ENCODE assay signal across 16 cellular contexts in genomic region chr5:90353254-90353653, GRCh38. TPM values are rescaled to one million over a fixed set of nuclear protein-coding genes. Genes with fewer than 3 reads are reported as not detected.
A peak's percentile ranks its signal among the peaks of the same experiment; 100 is the strongest.
DNase-seq lines count a peak whose midpoint lies in the region; ATAC-seq and TF ChIP-seq lines count a peak whose summit lies in the region.
"Had no signal": no experiment of that assay in that cellular context is flagged by ENCODE, and none has a peak within 500 bp of the region (broad histone marks: within the 10 kb centered on the region; RNA-seq: fewer than 3 reads in every experiment).

No MANE protein-coding gene starts in this region.

- H3K36me3 ChIP-seq in GM23338 (ENCODE audit: insufficient read depth) = no peaks in the 10 kb centered on the region
- H3K36me3 ChIP-seq: adrenal gland, BE2C, gastroesophageal sphincter, HAP-1, SJSA1 had no signal

- no peaks in the 10 kb centered on the region for H3F3A ChIP-seq in GM23338 (replicated peaks; ENCODE audit: low read depth)

- H3K4me3 Mint-ChIP-seq in GM23338 = no peak overlapping the region
- H3K4me3 Mint-ChIP-seq: activated CD4-positive, alpha-beta memory T cell treated with anti-CD3 and anti-CD28 coated beads for 36 hours; nephron had no signal

- no peaks in the 10 kb centered on the region for H3K36me3 Mint-ChIP-seq in GM23338 (ENCODE audit: low read depth)
- no peaks in the 10 kb centered on the region for H3K36me3 Mint-ChIP-seq in activated naive CD4-positive, alpha-beta T cell treated with anti-CD3 and anti-CD28 coated beads, Interleukin-2, amount 50 U/mL, for 72 hours
- H3K36me3 Mint-ChIP-seq: activated CD4-positive, alpha-beta memory T cell treated with anti-CD3 and anti-CD28 coated beads for 36 hours had no signal

- no peak overlapping the region for H3K4me3 ChIP-seq in GM23338
- H3K4me3 ChIP-seq: adrenal gland, gastroesophageal sphincter, HAP-1, SJSA1 had no signal

- H3K9me2 ChIP-seq in GM23338 (ENCODE audit: insufficient read depth) = 0 out of 2 replicates have a peak, but pooled peaks cover 3% of the 10 kb centered on the region

- no peaks in the 10 kb centered on the region; the same call in 2 of the 3 replicates for H3K9me3 Mint-ChIP-seq in GM23338
- H3K9me3 Mint-ChIP-seq in activated naive CD4-positive, alpha-beta T cell treated with anti-CD3 and anti-CD28 coated beads, Interleukin-2, amount 50 U/mL, for 72 hours = peaks cover 0 to 5% of the 10 kb centered on the region in 2 donors
- H3K9me3 Mint-ChIP-seq: nephron had no signal

- no peak overlapping the region for H3K4me2 ChIP-seq in GM23338

- no peaks in the 10 kb centered on the region for H4K20me1 ChIP-seq in GM23338 (replicated peaks; ENCODE audit: insufficient read depth)

- H3K27me3 ChIP-seq in GM23338 (ENCODE audit: insufficient read depth) (no peaks in the 10 kb centered on the region), foreskin keratinocyte (peaks cover 4% of the 10 kb centered on the region)
- H3K27me3 ChIP-seq: adrenal gland, BE2C, gastroesophageal sphincter, SJSA1 had no signal

- TF ChIP-seq CTCF in GM23338 (conservative IDR thresholded peaks at IDR 0.05; ENCODE audit: low read depth in 2 of 2) (no peak), foreskin keratinocyte (conservative IDR thresholded peaks at IDR 0.05) (no peak)

- H3K27ac Mint-ChIP-seq in GM23338 = no peak overlapping the region
- H3K27ac Mint-ChIP-seq in activated naive CD4-positive, alpha-beta T cell treated with anti-CD3 and anti-CD28 coated beads, Interleukin-2, amount 50 U/mL, for 72 hours = no peak overlapping the region
- H3K27ac Mint-ChIP-seq: activated CD4-positive, alpha-beta memory T cell treated with anti-CD3 and anti-CD28 coated beads for 36 hours; nephron had no signal

- H2AFZ ChIP-seq in GM23338 = 0 out of 2 replicates have a peak overlapping the region, but pooled peaks have one; percentile 6

- no peaks in the 10 kb centered on the region for H3K4me1 Mint-ChIP-seq in GM23338

- H3K79me2 ChIP-seq in GM23338 (replicated peaks; ENCODE audit: insufficient read depth) = no peaks in the 10 kb centered on the region

- H3K27ac ChIP-seq in GM23338 (ENCODE audit: low read depth) = no peak overlapping the region
- no peak overlapping the region for H3K27ac ChIP-seq in foreskin keratinocyte
- H3K27ac ChIP-seq: adrenal gland, gastroesophageal sphincter, SJSA1 had no signal

- H3K27me3 Mint-ChIP-seq in GM23338 (ENCODE audit: insufficient read depth, low read depth, poor library complexity) = no peaks in the 10 kb centered on the region

- ATAC-seq in GM19023 (IDR thresholded peaks at IDR 0.05; ENCODE audit: unreplicated experiment) = peak; percentile 73
- no peak for ATAC-seq in GM23338
- ATAC-seq in HG03139 (IDR thresholded peaks at IDR 0.05; ENCODE audit: unreplicated experiment) = peak; percentile 92
- peak; percentile 49 for ATAC-seq in foreskin keratinocyte
- ATAC-seq in activated naive CD4-positive, alpha-beta T cell treated with anti-CD3 and anti-CD28 coated beads, Interleukin-2, amount 50 U/mL, for 72 hours = no peak
- ATAC-seq: gastroesophageal sphincter had no signal

- H3K4me1 ChIP-seq in GM23338 (ENCODE audit: insufficient read depth) = no peaks in the 10 kb centered on the region
- no peaks in the 10 kb centered on the region for H3K4me1 ChIP-seq in foreskin keratinocyte
- H3K4me1 ChIP-seq: adrenal gland, BE2C, SJSA1 had no signal

- DNase-seq in GM23338 (ENCODE audit: low spot score) = no peak
- peak; percentile 0 to 48 for DNase-seq in foreskin keratinocyte
- no peak for DNase-seq in NK-92 (lab: John Stamatoyannopoulos, UW; ENCODE audit: unreplicated experiment)
- DNase-seq in activated naive CD4-positive, alpha-beta T cell treated with anti-CD3 and anti-CD28 coated beads, Interleukin-2, amount 50 U/mL, for 72 hours (ENCODE audit: low spot score in 2 of 2) = no peak
- no peak for DNase-seq in NCI-H774 (lab: John Stamatoyannopoulos, UW)
- no peak for DNase-seq in globus pallidus (ENCODE audit: low spot score)
- DNase-seq: activated CD4-positive, alpha-beta memory T cell treated with anti-CD3 and anti-CD28 coated beads for 36 hours; adrenal gland; BE2C; NCI-H446 had no signal

TF ChIP-seq in GM23338, 12 proteins besides CTCF, POLR2A, EP300 and RAD21:
- TF ChIP-seq, protein P1, sequence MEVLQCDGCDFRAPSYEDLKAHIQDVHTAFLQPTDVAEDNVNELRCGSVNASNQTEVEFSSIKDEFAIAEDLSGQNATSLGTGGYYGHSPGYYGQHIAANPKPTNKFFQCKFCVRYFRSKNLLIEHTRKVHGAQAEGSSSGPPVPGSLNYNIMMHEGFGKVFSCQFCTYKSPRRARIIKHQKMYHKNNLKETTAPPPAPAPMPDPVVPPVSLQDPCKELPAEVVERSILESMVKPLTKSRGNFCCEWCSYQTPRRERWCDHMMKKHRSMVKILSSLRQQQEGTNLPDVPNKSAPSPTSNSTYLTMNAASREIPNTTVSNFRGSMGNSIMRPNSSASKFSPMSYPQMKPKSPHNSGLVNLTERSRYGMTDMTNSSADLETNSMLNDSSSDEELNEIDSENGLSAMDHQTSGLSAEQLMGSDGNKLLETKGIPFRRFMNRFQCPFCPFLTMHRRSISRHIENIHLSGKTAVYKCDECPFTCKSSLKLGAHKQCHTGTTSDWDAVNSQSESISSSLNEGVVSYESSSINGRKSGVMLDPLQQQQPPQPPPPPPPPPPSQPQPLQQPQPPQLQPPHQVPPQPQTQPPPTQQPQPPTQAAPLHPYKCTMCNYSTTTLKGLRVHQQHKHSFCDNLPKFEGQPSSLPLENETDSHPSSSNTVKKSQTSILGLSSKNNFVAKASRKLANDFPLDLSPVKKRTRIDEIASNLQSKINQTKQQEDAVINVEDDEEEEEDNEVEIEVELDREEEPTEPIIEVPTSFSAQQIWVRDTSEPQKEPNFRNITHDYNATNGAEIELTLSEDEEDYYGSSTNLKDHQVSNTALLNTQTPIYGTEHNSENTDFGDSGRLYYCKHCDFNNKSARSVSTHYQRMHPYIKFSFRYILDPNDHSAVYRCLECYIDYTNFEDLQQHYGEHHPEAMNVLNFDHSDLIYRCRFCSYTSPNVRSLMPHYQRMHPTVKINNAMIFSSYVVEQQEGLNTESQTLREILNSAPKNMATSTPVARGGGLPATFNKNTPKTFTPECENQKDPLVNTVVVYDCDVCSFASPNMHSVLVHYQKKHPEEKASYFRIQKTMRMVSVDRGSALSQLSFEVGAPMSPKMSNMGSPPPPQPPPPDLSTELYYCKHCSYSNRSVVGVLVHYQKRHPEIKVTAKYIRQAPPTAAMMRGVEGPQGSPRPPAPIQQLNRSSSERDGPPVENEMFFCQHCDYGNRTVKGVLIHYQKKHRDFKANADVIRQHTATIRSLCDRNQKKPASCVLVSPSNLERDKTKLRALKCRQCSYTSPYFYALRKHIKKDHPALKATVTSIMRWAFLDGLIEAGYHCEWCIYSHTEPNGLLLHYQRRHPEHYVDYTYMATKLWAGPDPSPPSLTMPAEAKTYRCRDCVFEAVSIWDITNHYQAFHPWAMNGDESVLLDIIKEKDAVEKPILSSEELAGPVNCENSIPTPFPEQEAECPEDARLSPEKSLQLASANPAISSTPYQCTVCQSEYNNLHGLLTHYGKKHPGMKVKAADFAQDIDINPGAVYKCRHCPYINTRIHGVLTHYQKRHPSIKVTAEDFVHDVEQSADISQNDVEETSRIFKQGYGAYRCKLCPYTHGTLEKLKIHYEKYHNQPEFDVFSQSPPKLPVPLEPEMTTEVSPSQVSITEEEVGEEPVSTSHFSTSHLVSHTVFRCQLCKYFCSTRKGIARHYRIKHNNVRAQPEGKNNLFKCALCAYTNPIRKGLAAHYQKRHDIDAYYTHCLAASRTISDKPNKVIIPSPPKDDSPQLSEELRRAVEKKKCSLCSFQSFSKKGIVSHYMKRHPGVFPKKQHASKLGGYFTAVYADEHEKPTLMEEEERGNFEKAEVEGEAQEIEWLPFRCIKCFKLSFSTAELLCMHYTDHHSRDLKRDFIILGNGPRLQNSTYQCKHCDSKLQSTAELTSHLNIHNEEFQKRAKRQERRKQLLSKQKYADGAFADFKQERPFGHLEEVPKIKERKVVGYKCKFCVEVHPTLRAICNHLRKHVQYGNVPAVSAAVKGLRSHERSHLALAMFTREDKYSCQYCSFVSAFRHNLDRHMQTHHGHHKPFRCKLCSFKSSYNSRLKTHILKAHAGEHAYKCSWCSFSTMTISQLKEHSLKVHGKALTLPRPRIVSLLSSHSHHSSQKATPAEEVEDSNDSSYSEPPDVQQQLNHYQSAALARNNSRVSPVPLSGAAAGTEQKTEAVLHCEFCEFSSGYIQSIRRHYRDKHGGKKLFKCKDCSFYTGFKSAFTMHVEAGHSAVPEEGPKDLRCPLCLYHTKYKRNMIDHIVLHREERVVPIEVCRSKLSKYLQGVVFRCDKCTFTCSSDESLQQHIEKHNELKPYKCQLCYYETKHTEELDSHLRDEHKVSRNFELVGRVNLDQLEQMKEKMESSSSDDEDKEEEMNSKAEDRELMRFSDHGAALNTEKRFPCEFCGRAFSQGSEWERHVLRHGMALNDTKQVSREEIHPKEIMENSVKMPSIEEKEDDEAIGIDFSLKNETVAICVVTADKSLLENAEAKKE (CRISPR knock-in tag; IDR thresholded peaks at IDR 0.05) = no peak

RNA-seq across cellular contexts. Expression of gene CETN3, which starts 56.3 kb away (rescaled TPM):
- 22.1 and 24.5 TPM in 2 replicates for total RNA-seq in GM23338 (2014; rRNA removed; shearing (Covaris generic))
- polyA plus RNA-seq in GM23338 (2016; fragmentation: Nextera tagmentation; extraction: Ambion mirVana) = 100 and 107 TPM in 2 replicates
- 32.6 and 38.7 TPM in 2 replicates for total RNA-seq in foreskin keratinocyte
- polyA plus RNA-seq in foreskin keratinocyte = 36.6 and 50.3 TPM in 2 replicates
- 10 to 100 TPM; 37.5 to 40.6 TPM for total RNA-seq in activated naive CD4-positive, alpha-beta T cell treated with anti-CD3 and anti-CD28 coated beads, Interleukin-2, amount 50 U/mL, for 72 hours

Comparison
In these comparisons a context has a peak if more than half of its experiments do, and no peak if none do; other contexts are left out.
1. ATAC-seq: peak in GM19023 (single experiment), HG03139 (single experiment) and foreskin keratinocyte (single experiment); none in GM23338 (single experiment) and activated naive CD4-positive, alpha-beta T cell treated with anti-CD3 and anti-CD28 coated beads, Interleukin-2, amount 50 U/mL, for 72 hours (0 of 2).
2. DNase-seq: peak in foreskin keratinocyte (2 of 2); none in GM23338 (single experiment), NK-92 (single experiment), activated naive CD4-positive, alpha-beta T cell treated with anti-CD3 and anti-CD28 coated beads, Interleukin-2, amount 50 U/mL, for 72 hours (0 of 2), NCI-H774 (single experiment) and globus pallidus (single experiment).